ENCODE assay signal across 20 cellular contexts in genomic region chr1:74933500-74933899, GRCh38.
"Had no signal": no experiment of that assay in that cellular context is flagged by ENCODE, and none has a peak within 500 bp of the region (broad histone marks: within the 10 kb centered on the region; RNA-seq: fewer than 3 reads in every experiment).

No MANE protein-coding gene starts in this region.

- H3K36me3 ChIP-seq: esophagus muscularis mucosa, heart left ventricle, pancreas, tibial artery had no signal

- H3K4me3 ChIP-seq: coronary artery, esophagus muscularis mucosa, heart left ventricle, pancreas, tibial artery had no signal

- ATAC-seq: activated T-cell treated with anti-CD3 and anti-CD28 coated beads, Interleukin-2, amount 50 U/mL, for 4 hours; heart left ventricle; left ventricle myocardium superior; pancreas; right cardiac atrium; stimulated activated naive CD8-positive, alpha-beta T cell treated with anti-CD3 and anti-CD28 coated beads, Interleukin-15, amount 100 ng/mL, for 72 hours; WTC11 had no signal

- H3K36me3 Mint-ChIP-seq: activated naive CD8-positive, alpha-beta T cell; memory B cell; WTC11 had no signal

- H3K4me1 ChIP-seq: esophagus muscularis mucosa, heart left ventricle, pancreas, tibial artery had no signal

- H3K27me3 Mint-ChIP-seq: activated naive CD8-positive, alpha-beta T cell; memory B cell; stimulated activated naive CD8-positive, alpha-beta T cell treated with anti-CD3 and anti-CD28 coated beads, Interleukin-15, amount 100 ng/mL, for 72 hours had no signal

- FAIRE-seq: islet of Langerhans, pancreas, TTC549 had no signal

- H3K9me3 ChIP-seq: esophagus muscularis mucosa, pancreas, tibial artery had no signal

- H3K27ac ChIP-seq: coronary artery, esophagus muscularis mucosa, heart left ventricle, pancreas, tibial artery had no signal

- H3K4me1 Mint-ChIP-seq: memory B cell; stimulated activated naive CD8-positive, alpha-beta T cell treated with anti-CD3 and anti-CD28 coated beads, Interleukin-15, amount 100 ng/mL, for 72 hours; WTC11 had no signal

- H3K27ac Mint-ChIP-seq: activated naive CD8-positive, alpha-beta T cell; activated T-helper 2 cell treated with anti-CD3 and anti-CD28 coated beads, Interferon-gamma antibody, Interleukin-2, Interleukin-4, amounts not matched to agents 10 μg/mL and 5 μg/mL and 100 μg/mL, durations not matched to agents 14 hours and 24 hours and 36 hours; memory B cell; nephron; stimulated activated naive CD8-positive, alpha-beta T cell treated with anti-CD3 and anti-CD28 coated beads, Interleukin-15, amount 100 ng/mL, for 72 hours; WTC11 had no signal

- H3K27me3 ChIP-seq: esophagus muscularis mucosa, heart left ventricle, pancreas, tibial artery had no signal

- DNase-seq: activated CD4-positive, alpha-beta T cell treated with anti-CD3 and anti-CD28 coated beads, Interleukin-2, amount 50 U/mL, for 4 hours; activated CD8-positive, alpha-beta memory T cell treated with anti-CD3 and anti-CD28 coated beads, Interleukin-2, amount 50 U/mL, for 48 hours; activated naive CD4-positive, alpha-beta T cell; activated T-cell treated with anti-CD3 and anti-CD28 coated beads, Interleukin-2, amount 50 U/mL, for 4 hours; cerebellar nuclear complex; heart left ventricle; left ventricle myocardium superior; pancreas; right cardiac atrium; stimulated activated naive CD8-positive, alpha-beta T cell treated with anti-CD3 and anti-CD28 coated beads, Interleukin-15, amount 100 ng/mL, for 72 hours; tibial artery had no signal

- H3K4me3 Mint-ChIP-seq: activated naive CD8-positive, alpha-beta T cell; activated T-cell treated with anti-CD3 and anti-CD28 coated beads, Interleukin-2, amount 50 U/mL, for 4 hours; memory B cell; nephron; stimulated activated naive CD8-positive, alpha-beta T cell treated with anti-CD3 and anti-CD28 coated beads, Interleukin-15, amount 100 ng/mL, for 72 hours; WTC11 had no signal
